22 cellular contexts compared by ENCODE assay signal in genomic region chr6:2085657-2086056, GRCh38.
"Had no signal": no experiment of that assay in that cellular context is flagged by ENCODE, and none has a peak within 500 bp of the region (broad histone marks: within the 10 kb centered on the region; RNA-seq: fewer than 3 reads in every experiment).

No MANE protein-coding gene starts in this region.

- H3K27me3 ChIP-seq: body of pancreas, left lung, neural progenitor cell, upper lobe of right lung had no signal

- H3K27ac ChIP-seq: body of pancreas, left lung, neural progenitor cell, upper lobe of right lung, VCaP had no signal

- ATAC-seq: activated CD4-positive, CD25-positive, alpha-beta regulatory T cell treated with anti-CD3 and anti-CD28 coated beads, Interleukin-2, amount 50 U/mL, for 24 hours; activated naive CD8-positive, alpha-beta T cell treated with anti-CD3 and anti-CD28 coated beads, Interleukin-2, amount 50 U/mL, for 24 hours; body of pancreas; left lung; naive thymus-derived CD8-positive, alpha-beta T cell; stimulated activated naive B cell treated with anti-CD40 and anti-IgM and Interleukin-4, amounts not matched to agents 10 μg/mL and 1 μg/mL and 100 μg/mL, for 72 hours; upper lobe of right lung had no signal

- H3K4me1 ChIP-seq: body of pancreas, left lung, neural progenitor cell, upper lobe of right lung had no signal

- DNase-seq: activated CD4-positive, alpha-beta memory T cell treated with anti-CD3 and anti-CD28 coated beads, Interleukin-2, amount 10 ng/mL, durations not matched to agents 7 days and 5 days; activated CD4-positive, alpha-beta T cell treated with anti-CD3 and anti-CD28 coated beads, Interleukin-2, amount 10 ng/mL, durations not matched to agents 24 days and 14 days; activated effector memory CD4-positive, alpha-beta T cell treated with anti-CD3 and anti-CD28 coated beads, Interleukin-2, amount 50 U/mL, for 16 hours; activated naive CD4-positive, alpha-beta T cell treated with anti-CD3 and anti-CD28 coated beads, Interleukin-2, amount 50 U/mL, for 16 hours; activated naive CD8-positive, alpha-beta T cell treated with anti-CD3 and anti-CD28 coated beads, Interleukin-2, amount 50 U/mL, for 24 hours; activated T-cell treated with anti-CD3 and anti-CD28 coated beads for 4 hours; body of pancreas; effector CD4-positive, alpha-beta T cell; foreskin melanocyte; hippocampal formation; naive thymus-derived CD8-positive, alpha-beta T cell; posterior cingulate gyrus; stimulated activated CD4-positive, alpha-beta T cell treated with anti-CD3 and anti-CD28 coated beads, Interleukin-2, amount 100 ng/mL, for 48 hours; stimulated activated CD8-positive, alpha-beta memory T cell treated with anti-CD3 and anti-CD28 coated beads, Interleukin-4, amount 100 ng/mL, for 48 hours; stimulated activated naive B cell treated with anti-CD40 and anti-IgM and Interleukin-4, amounts not matched to agents 10 μg/mL and 1 μg/mL and 100 μg/mL, for 72 hours; upper lobe of right lung had no signal

- H3K4me3 ChIP-seq: body of pancreas, left lung, lung, neural progenitor cell, smooth muscle cell, upper lobe of right lung had no signal

- H3K36me3 ChIP-seq: left lung, neural progenitor cell, upper lobe of right lung had no signal

- H3K9me3 ChIP-seq: body of pancreas, upper lobe of right lung had no signal
